In the genomic region with DNA sequence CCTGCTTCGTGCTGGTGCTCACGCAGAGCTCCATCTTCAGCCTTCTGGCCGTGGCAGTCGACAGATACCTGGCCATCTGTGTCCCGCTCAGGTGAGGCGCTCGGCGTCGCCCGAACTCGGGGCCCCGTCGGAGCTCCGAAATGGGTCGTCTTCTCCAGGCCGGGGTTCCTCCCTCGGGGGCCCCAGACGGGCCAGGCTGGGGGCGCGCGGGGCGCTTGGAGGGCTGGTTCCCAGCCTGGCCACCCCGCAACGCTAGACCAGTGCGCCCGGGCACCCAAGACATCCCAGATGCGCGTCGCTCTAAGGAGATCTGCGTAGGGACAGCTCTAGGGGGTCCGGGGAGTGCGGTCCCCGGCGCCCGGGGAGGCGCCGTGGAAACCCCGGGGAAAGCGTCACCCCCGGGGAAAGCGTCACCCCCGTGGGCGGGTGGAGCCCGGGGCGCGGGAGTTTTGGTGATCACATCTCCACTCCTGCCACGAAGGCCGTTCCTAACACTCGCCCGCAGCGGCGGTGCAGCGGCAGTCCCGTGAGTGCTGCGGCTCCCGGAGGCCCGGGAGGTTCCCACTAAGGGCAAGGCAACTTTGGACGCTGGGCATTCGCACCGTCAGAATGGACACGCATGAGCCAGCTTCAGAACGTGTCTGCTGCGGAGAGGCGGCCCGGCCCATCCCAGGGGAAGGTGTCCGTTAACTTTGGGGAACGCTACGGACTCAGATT, we compare ENCODE assay signal across 2 cellular contexts.
TF ChIP-seq lines count a peak whose summit lies in the region.

No MANE protein-coding gene starts in this region.

TF ChIP-seq in K562, 482 proteins besides CTCF, POLR2A, EP300 and RAD21 (continues in another document):
- 0 out of 2 replicates have a peak, but pooled peaks have one; percentile 4 for TF ChIP-seq ZNF431 (CRISPR knock-in tag; IDR thresholded peaks at IDR 0.05)
- TF ChIP-seq, protein P1, sequence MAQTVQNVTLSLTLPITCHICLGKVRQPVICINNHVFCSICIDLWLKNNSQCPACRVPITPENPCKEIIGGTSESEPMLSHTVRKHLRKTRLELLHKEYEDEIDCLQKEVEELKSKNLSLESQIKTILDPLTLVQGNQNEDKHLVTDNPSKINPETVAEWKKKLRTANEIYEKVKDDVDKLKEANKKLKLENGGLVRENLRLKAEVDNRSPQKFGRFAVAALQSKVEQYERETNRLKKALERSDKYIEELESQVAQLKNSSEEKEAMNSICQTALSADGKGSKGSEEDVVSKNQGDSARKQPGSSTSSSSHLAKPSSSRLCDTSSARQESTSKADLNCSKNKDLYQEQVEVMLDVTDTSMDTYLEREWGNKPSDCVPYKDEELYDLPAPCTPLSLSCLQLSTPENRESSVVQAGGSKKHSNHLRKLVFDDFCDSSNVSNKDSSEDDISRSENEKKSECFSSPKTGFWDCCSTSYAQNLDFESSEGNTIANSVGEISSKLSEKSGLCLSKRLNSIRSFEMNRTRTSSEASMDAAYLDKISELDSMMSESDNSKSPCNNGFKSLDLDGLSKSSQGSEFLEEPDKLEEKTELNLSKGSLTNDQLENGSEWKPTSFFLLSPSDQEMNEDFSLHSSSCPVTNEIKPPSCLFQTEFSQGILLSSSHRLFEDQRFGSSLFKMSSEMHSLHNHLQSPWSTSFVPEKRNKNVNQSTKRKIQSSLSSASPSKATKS (CRISPR knock-in tag; IDR thresholded peaks at IDR 0.05), result no peak
- TF ChIP-seq ZFX (CRISPR knock-in tag; IDR thresholded peaks at IDR 0.05), result peak; percentile 2; the same call in 1 of the 2 replicates
- TF ChIP-seq SIN3A (IDR thresholded peaks at IDR 0.05; ENCODE audit: borderline replicate concordance in 2 of 2, control insufficient read depth in 1 of 2, low read depth in 2 of 2, low read length in 2 of 2), result no peak
- TF ChIP-seq, protein P2, sequence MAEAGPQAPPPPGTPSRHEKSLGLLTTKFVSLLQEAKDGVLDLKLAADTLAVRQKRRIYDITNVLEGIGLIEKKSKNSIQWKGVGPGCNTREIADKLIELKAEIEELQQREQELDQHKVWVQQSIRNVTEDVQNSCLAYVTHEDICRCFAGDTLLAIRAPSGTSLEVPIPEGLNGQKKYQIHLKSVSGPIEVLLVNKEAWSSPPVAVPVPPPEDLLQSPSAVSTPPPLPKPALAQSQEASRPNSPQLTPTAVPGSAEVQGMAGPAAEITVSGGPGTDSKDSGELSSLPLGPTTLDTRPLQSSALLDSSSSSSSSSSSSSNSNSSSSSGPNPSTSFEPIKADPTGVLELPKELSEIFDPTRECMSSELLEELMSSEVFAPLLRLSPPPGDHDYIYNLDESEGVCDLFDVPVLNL (CRISPR knock-in tag; IDR thresholded peaks at IDR 0.05; ENCODE audit: low read depth), result 0 out of 2 replicates have a peak, but pooled peaks have one; percentile 18
- no peak for TF ChIP-seq ZNF121 (CRISPR knock-in tag; conservative IDR thresholded peaks at IDR 0.05)
- peak; percentile 66 for TF ChIP-seq RBFOX2 (IDR thresholded peaks at IDR 0.05; ENCODE audit: low read depth, low read length)
- TF ChIP-seq XRCC5 (IDR thresholded peaks at IDR 0.05; ENCODE audit: low read depth, low read length), result no peak
- no peak for TF ChIP-seq BDP1 (IDR thresholded peaks at IDR 0.05; ENCODE audit: insufficient read depth, insufficient read length)
- TF ChIP-seq, protein P3, sequence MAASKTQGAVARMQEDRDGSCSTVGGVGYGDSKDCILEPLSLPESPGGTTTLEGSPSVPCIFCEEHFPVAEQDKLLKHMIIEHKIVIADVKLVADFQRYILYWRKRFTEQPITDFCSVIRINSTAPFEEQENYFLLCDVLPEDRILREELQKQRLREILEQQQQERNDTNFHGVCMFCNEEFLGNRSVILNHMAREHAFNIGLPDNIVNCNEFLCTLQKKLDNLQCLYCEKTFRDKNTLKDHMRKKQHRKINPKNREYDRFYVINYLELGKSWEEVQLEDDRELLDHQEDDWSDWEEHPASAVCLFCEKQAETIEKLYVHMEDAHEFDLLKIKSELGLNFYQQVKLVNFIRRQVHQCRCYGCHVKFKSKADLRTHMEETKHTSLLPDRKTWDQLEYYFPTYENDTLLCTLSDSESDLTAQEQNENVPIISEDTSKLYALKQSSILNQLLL (CRISPR knock-in tag; IDR thresholded peaks at IDR 0.05; ENCODE audit: borderline replicate concordance), result no peak
- no peak for TF ChIP-seq SLC30A9 (CRISPR knock-in tag; IDR thresholded peaks at IDR 0.05)
- TF ChIP-seq, protein P4, sequence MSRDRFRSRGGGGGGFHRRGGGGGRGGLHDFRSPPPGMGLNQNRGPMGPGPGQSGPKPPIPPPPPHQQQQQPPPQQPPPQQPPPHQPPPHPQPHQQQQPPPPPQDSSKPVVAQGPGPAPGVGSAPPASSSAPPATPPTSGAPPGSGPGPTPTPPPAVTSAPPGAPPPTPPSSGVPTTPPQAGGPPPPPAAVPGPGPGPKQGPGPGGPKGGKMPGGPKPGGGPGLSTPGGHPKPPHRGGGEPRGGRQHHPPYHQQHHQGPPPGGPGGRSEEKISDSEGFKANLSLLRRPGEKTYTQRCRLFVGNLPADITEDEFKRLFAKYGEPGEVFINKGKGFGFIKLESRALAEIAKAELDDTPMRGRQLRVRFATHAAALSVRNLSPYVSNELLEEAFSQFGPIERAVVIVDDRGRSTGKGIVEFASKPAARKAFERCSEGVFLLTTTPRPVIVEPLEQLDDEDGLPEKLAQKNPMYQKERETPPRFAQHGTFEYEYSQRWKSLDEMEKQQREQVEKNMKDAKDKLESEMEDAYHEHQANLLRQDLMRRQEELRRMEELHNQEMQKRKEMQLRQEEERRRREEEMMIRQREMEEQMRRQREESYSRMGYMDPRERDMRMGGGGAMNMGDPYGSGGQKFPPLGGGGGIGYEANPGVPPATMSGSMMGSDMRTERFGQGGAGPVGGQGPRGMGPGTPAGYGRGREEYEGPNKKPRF (IDR thresholded peaks at IDR 0.05; ENCODE audit: low read depth, low read length), result no peak
- no peak for TF ChIP-seq GABPA (tag; conservative IDR thresholded peaks at IDR 0.05; ENCODE audit: low read depth)
- TF ChIP-seq SIRT6 (IDR thresholded peaks at IDR 0.05; ENCODE audit: low read depth, low read length), result no peak
- no peak for TF ChIP-seq ZNF224 (CRISPR knock-in tag; IDR thresholded peaks at IDR 0.05)

TF ChIP-seq in HEK293T, 16 proteins besides CTCF, POLR2A, EP300 and RAD21:
- TF ChIP-seq ELF4 (IDR thresholded peaks at IDR 0.05) (no peak), ARNT (IDR thresholded peaks at IDR 0.05) (no peak), CTBP1 (IDR thresholded peaks at IDR 0.05; ENCODE audit: borderline replicate concordance) (no peak), L3MBTL2 (conservative IDR thresholded peaks at IDR 0.05) (no peak; the same call in none of the 2 replicates), ZNF384 (IDR thresholded peaks at IDR 0.05) (no peak), TARDBP (IDR thresholded peaks at IDR 0.05) (no peak), FOXM1 (IDR thresholded peaks at IDR 0.05; ENCODE audit: borderline replicate concordance) (no peak), SUZ12 (IDR thresholded peaks at IDR 0.05) (no peak), NFRKB (IDR thresholded peaks at IDR 0.05) (no peak), HDGF (IDR thresholded peaks at IDR 0.05; ENCODE audit: borderline replicate concordance) (no peak), BHLHE40 (IDR thresholded peaks at IDR 0.05; ENCODE audit: borderline replicate concordance) (no peak), SP1 (IDR thresholded peaks at IDR 0.05) (no peak), LEF1 (IDR thresholded peaks at IDR 0.05; ENCODE audit: borderline replicate concordance) (no peak), FOXK2 (IDR thresholded peaks at IDR 0.05) (no peak), FOXA1 (IDR thresholded peaks at IDR 0.05) (no peak)
- TF ChIP-seq, protein P5, sequence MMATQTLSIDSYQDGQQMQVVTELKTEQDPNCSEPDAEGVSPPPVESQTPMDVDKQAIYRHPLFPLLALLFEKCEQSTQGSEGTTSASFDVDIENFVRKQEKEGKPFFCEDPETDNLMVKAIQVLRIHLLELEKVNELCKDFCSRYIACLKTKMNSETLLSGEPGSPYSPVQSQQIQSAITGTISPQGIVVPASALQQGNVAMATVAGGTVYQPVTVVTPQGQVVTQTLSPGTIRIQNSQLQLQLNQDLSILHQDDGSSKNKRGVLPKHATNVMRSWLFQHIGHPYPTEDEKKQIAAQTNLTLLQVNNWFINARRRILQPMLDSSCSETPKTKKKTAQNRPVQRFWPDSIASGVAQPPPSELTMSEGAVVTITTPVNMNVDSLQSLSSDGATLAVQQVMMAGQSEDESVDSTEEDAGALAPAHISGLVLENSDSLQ (IDR thresholded peaks at IDR 0.05), result no peak
